ENCODE assay signal across 2 cellular contexts in the genomic region with DNA sequence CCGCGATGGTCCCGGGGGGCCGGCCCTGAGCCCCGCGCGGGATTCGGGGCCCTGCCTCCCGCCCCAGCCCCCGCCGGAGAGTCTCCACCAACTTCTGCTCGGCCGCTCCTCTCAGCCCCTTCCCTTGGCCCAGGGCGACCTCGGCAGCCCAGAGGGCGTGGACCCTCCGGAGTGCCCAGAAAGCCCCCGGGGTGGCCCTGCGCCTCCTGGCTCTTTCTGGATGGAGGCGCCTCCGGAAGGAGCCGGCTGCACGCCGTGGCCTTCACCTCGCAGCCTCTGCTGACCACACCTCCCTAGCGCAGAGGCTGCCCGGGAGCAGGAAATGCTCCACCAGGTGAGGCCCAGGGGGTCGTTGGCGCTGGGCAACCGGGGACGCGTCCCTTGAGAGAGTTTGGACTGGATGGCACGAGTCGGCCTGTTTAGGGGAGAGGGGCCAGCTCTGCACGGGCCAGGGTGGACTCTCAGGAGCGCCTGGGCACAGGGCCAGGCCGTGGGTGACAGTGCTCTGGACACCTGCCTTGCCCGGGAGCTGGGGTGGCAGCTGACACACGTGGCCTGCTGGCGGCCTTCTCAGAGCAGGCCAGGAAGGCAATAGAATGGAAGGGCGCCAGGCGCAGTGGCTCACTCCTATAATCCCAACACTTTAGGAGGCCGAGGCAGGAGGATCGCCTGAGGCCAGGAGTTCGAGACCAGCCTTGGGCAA.
TF ChIP-seq lines count a peak whose summit lies in the region.

No MANE protein-coding gene starts in this region.

TF ChIP-seq in IMR-90, 13 proteins besides CTCF, POLR2A, EP300 and RAD21 (continued from another document):
- TF ChIP-seq SMC3 (IDR thresholded peaks at IDR 0.05; ENCODE audit: low read depth, low read length) = no peak
- TF ChIP-seq, protein P1, sequence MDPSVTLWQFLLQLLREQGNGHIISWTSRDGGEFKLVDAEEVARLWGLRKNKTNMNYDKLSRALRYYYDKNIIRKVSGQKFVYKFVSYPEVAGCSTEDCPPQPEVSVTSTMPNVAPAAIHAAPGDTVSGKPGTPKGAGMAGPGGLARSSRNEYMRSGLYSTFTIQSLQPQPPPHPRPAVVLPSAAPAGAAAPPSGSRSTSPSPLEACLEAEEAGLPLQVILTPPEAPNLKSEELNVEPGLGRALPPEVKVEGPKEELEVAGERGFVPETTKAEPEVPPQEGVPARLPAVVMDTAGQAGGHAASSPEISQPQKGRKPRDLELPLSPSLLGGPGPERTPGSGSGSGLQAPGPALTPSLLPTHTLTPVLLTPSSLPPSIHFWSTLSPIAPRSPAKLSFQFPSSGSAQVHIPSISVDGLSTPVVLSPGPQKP (IDR thresholded peaks at IDR 0.05; ENCODE audit: borderline replicate concordance, low read depth, low read length) = no peak
- TF ChIP-seq CHD1 (IDR thresholded peaks at IDR 0.05; ENCODE audit: low read depth, low read length) = no peak
- TF ChIP-seq MXI1 (IDR thresholded peaks at IDR 0.05; ENCODE audit: borderline replicate concordance, low read depth, low read length) = no peak
- no peak for TF ChIP-seq BHLHE40 (IDR thresholded peaks at IDR 0.05; ENCODE audit: low read depth, low read length)
- no peak for TF ChIP-seq RFX5 (IDR thresholded peaks at IDR 0.05; ENCODE audit: low read depth, low read length)
- TF ChIP-seq MAZ (IDR thresholded peaks at IDR 0.05; ENCODE audit: borderline replicate concordance, low read depth, low read length) = no peak
- TF ChIP-seq FOS (IDR thresholded peaks at IDR 0.05; ENCODE audit: low read depth, low read length) = no peak
- no peak for TF ChIP-seq NFE2L2 (IDR thresholded peaks at IDR 0.05; ENCODE audit: low read depth, low read length)
- no peak for TF ChIP-seq CEBPB (IDR thresholded peaks at IDR 0.05; ENCODE audit: low read depth, low read length)

TF ChIP-seq in WTC11, 78 proteins besides CTCF, POLR2A, EP300 and RAD21 (continued from another document and continues in another):
- TF ChIP-seq MYBL2 (CRISPR knock-in tag; IDR thresholded peaks at IDR 0.05) (no peak; the same call in 1 of the 2 replicates), ESRRA (CRISPR knock-in tag; IDR thresholded peaks at IDR 0.05; ENCODE audit: borderline replicate concordance) (no peak), ZBTB21 (CRISPR knock-in tag; IDR thresholded peaks at IDR 0.05; ENCODE audit: borderline replicate concordance) (no peak), FOXK1 (CRISPR knock-in tag; IDR thresholded peaks at IDR 0.05) (no peak; the same call in 1 of the 2 replicates), MXD4 (CRISPR knock-in tag; IDR thresholded peaks at IDR 0.05; ENCODE audit: borderline replicate concordance) (no peak), FOXP1 (CRISPR knock-in tag; IDR thresholded peaks at IDR 0.05; ENCODE audit: borderline replicate concordance) (peak; percentile 58; the same call in 1 of the 2 replicates), CBFB (CRISPR knock-in tag; IDR thresholded peaks at IDR 0.05; ENCODE audit: low read depth) (0 out of 2 replicates have a peak, but pooled peaks have one; percentile 45), ZNF423 (CRISPR knock-in tag; IDR thresholded peaks at IDR 0.05) (peak; percentile 68), GABPB1 (CRISPR knock-in tag; IDR thresholded peaks at IDR 0.05) (peak; percentile 54; the same call in 1 of the 2 replicates), ZNF138 (CRISPR knock-in tag; conservative IDR thresholded peaks at IDR 0.05) (peak; percentile 68; the same call in 1 of the 2 replicates), RORB (CRISPR knock-in tag; IDR thresholded peaks at IDR 0.05) (no peak), SP1 (CRISPR knock-in tag; conservative IDR thresholded peaks at IDR 0.05) (peak; percentile 44; the same call in 1 of the 2 replicates), ZNF263 (CRISPR knock-in tag; IDR thresholded peaks at IDR 0.05; ENCODE audit: low read depth) (no peak), TEAD4 (CRISPR knock-in tag; IDR thresholded peaks at IDR 0.05) (no peak)
- TF ChIP-seq, protein P2, sequence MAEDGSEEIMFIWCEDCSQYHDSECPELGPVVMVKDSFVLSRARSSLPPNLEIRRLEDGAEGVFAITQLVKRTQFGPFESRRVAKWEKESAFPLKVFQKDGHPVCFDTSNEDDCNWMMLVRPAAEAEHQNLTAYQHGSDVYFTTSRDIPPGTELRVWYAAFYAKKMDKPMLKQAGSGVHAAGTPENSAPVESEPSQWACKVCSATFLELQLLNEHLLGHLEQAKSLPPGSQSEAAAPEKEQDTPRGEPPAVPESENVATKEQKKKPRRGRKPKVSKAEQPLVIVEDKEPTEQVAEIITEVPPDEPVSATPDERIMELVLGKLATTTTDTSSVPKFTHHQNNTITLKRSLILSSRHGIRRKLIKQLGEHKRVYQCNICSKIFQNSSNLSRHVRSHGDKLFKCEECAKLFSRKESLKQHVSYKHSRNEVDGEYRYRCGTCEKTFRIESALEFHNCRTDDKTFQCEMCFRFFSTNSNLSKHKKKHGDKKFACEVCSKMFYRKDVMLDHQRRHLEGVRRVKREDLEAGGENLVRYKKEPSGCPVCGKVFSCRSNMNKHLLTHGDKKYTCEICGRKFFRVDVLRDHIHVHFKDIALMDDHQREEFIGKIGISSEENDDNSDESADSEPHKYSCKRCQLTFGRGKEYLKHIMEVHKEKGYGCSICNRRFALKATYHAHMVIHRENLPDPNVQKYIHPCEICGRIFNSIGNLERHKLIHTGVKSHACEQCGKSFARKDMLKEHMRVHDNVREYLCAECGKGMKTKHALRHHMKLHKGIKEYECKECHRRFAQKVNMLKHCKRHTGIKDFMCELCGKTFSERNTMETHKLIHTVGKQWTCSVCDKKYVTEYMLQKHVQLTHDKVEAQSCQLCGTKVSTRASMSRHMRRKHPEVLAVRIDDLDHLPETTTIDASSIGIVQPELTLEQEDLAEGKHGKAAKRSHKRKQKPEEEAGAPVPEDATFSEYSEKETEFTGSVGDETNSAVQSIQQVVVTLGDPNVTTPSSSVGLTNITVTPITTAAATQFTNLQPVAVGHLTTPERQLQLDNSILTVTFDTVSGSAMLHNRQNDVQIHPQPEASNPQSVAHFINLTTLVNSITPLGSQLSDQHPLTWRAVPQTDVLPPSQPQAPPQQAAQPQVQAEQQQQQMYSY (CRISPR knock-in tag; IDR thresholded peaks at IDR 0.05) = no peak
- TF ChIP-seq, protein P3, sequence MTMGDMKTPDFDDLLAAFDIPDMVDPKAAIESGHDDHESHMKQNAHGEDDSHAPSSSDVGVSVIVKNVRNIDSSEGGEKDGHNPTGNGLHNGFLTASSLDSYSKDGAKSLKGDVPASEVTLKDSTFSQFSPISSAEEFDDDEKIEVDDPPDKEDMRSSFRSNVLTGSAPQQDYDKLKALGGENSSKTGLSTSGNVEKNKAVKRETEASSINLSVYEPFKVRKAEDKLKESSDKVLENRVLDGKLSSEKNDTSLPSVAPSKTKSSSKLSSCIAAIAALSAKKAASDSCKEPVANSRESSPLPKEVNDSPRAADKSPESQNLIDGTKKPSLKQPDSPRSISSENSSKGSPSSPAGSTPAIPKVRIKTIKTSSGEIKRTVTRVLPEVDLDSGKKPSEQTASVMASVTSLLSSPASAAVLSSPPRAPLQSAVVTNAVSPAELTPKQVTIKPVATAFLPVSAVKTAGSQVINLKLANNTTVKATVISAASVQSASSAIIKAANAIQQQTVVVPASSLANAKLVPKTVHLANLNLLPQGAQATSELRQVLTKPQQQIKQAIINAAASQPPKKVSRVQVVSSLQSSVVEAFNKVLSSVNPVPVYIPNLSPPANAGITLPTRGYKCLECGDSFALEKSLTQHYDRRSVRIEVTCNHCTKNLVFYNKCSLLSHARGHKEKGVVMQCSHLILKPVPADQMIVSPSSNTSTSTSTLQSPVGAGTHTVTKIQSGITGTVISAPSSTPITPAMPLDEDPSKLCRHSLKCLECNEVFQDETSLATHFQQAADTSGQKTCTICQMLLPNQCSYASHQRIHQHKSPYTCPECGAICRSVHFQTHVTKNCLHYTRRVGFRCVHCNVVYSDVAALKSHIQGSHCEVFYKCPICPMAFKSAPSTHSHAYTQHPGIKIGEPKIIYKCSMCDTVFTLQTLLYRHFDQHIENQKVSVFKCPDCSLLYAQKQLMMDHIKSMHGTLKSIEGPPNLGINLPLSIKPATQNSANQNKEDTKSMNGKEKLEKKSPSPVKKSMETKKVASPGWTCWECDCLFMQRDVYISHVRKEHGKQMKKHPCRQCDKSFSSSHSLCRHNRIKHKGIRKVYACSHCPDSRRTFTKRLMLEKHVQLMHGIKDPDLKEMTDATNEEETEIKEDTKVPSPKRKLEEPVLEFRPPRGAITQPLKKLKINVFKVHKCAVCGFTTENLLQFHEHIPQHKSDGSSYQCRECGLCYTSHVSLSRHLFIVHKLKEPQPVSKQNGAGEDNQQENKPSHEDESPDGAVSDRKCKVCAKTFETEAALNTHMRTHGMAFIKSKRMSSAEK (CRISPR knock-in tag; IDR thresholded peaks at IDR 0.05; ENCODE audit: borderline replicate concordance) = no peak
- TF ChIP-seq, protein P4, sequence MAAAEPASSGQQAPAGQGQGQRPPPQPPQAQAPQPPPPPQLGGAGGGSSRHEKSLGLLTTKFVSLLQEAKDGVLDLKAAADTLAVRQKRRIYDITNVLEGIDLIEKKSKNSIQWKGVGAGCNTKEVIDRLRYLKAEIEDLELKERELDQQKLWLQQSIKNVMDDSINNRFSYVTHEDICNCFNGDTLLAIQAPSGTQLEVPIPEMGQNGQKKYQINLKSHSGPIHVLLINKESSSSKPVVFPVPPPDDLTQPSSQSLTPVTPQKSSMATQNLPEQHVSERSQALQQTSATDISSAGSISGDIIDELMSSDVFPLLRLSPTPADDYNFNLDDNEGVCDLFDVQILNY (CRISPR knock-in tag; IDR thresholded peaks at IDR 0.05) = 0 out of 2 replicates have a peak, but pooled peaks have one; percentile 28
- TF ChIP-seq, protein P5, sequence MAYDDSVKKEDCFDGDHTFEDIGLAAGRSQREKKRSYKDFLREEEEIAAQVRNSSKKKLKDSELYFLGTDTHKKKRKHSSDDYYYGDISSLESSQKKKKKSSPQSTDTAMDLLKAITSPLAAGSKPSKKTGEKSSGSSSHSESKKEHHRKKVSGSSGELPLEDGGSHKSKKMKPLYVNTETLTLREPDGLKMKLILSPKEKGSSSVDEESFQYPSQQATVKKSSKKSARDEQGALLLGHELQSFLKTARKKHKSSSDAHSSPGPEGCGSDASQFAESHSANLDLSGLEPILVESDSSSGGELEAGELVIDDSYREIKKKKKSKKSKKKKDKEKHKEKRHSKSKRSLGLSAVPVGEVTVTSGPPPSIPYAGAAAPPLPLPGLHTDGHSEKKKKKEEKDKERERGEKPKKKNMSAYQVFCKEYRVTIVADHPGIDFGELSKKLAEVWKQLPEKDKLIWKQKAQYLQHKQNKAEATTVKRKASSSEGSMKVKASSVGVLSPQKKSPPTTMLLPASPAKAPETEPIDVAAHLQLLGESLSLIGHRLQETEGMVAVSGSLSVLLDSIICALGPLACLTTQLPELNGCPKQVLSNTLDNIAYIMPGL (CRISPR knock-in tag; IDR thresholded peaks at IDR 0.05) = 0 out of 2 replicates have a peak, but pooled peaks have one; percentile 5
- TF ChIP-seq, protein P6, sequence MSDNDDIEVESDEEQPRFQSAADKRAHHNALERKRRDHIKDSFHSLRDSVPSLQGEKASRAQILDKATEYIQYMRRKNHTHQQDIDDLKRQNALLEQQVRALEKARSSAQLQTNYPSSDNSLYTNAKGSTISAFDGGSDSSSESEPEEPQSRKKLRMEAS (CRISPR knock-in tag; IDR thresholded peaks at IDR 0.05) = peak; percentile 41; the same call in 1 of the 2 replicates
- TF ChIP-seq, protein P7, sequence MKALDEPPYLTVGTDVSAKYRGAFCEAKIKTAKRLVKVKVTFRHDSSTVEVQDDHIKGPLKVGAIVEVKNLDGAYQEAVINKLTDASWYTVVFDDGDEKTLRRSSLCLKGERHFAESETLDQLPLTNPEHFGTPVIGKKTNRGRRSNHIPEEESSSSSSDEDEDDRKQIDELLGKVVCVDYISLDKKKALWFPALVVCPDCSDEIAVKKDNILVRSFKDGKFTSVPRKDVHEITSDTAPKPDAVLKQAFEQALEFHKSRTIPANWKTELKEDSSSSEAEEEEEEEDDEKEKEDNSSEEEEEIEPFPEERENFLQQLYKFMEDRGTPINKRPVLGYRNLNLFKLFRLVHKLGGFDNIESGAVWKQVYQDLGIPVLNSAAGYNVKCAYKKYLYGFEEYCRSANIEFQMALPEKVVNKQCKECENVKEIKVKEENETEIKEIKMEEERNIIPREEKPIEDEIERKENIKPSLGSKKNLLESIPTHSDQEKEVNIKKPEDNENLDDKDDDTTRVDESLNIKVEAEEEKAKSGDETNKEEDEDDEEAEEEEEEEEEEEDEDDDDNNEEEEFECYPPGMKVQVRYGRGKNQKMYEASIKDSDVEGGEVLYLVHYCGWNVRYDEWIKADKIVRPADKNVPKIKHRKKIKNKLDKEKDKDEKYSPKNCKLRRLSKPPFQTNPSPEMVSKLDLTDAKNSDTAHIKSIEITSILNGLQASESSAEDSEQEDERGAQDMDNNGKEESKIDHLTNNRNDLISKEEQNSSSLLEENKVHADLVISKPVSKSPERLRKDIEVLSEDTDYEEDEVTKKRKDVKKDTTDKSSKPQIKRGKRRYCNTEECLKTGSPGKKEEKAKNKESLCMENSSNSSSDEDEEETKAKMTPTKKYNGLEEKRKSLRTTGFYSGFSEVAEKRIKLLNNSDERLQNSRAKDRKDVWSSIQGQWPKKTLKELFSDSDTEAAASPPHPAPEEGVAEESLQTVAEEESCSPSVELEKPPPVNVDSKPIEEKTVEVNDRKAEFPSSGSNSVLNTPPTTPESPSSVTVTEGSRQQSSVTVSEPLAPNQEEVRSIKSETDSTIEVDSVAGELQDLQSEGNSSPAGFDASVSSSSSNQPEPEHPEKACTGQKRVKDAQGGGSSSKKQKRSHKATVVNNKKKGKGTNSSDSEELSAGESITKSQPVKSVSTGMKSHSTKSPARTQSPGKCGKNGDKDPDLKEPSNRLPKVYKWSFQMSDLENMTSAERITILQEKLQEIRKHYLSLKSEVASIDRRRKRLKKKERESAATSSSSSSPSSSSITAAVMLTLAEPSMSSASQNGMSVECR (CRISPR knock-in tag; IDR thresholded peaks at IDR 0.05; ENCODE audit: borderline replicate concordance) = 0 out of 2 replicates have a peak, but pooled peaks have one; percentile 23
- TF ChIP-seq, protein P8, sequence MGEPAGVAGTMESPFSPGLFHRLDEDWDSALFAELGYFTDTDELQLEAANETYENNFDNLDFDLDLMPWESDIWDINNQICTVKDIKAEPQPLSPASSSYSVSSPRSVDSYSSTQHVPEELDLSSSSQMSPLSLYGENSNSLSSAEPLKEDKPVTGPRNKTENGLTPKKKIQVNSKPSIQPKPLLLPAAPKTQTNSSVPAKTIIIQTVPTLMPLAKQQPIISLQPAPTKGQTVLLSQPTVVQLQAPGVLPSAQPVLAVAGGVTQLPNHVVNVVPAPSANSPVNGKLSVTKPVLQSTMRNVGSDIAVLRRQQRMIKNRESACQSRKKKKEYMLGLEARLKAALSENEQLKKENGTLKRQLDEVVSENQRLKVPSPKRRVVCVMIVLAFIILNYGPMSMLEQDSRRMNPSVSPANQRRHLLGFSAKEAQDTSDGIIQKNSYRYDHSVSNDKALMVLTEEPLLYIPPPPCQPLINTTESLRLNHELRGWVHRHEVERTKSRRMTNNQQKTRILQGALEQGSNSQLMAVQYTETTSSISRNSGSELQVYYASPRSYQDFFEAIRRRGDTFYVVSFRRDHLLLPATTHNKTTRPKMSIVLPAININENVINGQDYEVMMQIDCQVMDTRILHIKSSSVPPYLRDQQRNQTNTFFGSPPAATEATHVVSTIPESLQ (CRISPR knock-in tag; IDR thresholded peaks at IDR 0.05) = no peak
